In the genomic region with DNA sequence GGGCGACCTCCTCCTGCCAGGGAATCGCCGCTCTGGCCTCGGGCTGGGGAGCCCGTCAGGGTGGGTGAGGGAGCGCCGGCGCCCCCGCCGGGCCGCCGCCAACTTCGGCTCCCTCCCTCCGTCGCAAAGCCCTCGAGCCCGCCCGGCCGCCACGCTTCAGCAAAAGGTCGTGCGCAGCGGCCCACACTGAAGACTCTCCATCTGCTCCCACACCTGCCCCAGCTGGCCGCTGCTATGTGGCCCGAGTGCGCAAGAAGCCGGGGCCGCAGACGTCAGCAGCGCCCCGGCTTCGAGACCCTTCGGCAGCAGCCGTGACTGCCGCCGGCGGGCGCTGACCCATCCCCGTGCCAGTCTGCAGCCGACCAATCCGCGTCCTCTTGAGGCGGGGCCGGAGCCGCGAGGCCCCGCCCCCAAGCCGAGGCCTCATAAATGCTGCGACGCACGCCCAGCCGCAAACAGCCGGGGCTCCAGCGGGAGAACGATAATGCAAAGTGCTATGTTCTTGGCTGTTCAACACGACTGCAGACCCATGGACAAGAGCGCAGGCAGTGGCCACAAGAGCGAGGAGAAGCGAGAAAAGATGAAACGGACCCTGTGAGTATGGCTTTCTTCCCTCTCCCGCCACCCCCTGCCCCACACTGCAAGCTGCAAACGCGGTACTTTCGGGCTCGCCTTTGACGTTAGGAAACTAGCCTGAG, we compare ENCODE assay signal across 8 cellular contexts. TPM values are rescaled to one million over a fixed set of nuclear protein-coding genes. Genes with fewer than 3 reads are reported as not detected.
DNase-seq lines count a peak whose midpoint lies in the region; ATAC-seq and TF ChIP-seq lines count a peak whose summit lies in the region.

A gene with protein sequence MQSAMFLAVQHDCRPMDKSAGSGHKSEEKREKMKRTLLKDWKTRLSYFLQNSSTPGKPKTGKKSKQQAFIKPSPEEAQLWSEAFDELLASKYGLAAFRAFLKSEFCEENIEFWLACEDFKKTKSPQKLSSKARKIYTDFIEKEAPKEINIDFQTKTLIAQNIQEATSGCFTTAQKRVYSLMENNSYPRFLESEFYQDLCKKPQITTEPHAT (plus strand): TSS at position 452 of the 698 bp plus-strand sequence. CDS start 33 bp downstream, at position 485.

- peak within 1 kb of the TSS; percentile 78 for H3K4me3 ChIP-seq in kidney epithelial cell (ENCODE audit: low read depth, low read length)

- H3K27me3 ChIP-seq in kidney epithelial cell (ENCODE audit: control insufficient read depth, insufficient read depth, low read length), result no peaks in the 10 kb centered on the region

- DNase-seq in AG09319 (ENCODE audit: extremely low read depth, low read depth) (peak; percentile 88), NCI-H226 (peak; percentile 86), cerebellar cortex (ENCODE audit: low spot score) (peak; percentile 93), kidney epithelial cell (ENCODE audit: low read depth) (peak; percentile 52)
- peak; percentile 90 for DNase-seq in stimulated activated CD4-positive, alpha-beta T cell treated with anti-CD3 and anti-CD28 coated beads, Interleukin-15, amount 100 ng/mL, for 24 hours

- no peak; the same call in none of the 2 replicates for TF ChIP-seq CTCF in AG09319 (IDR thresholded peaks at IDR 0.05; ENCODE audit: low read depth, low read length)
- TF ChIP-seq CTCF in kidney epithelial cell (IDR thresholded peaks at IDR 0.05; ENCODE audit: insufficient read depth, low read length, poor library complexity, severe bottlenecking), result no peak

- no peaks in the 10 kb centered on the region for H3K36me3 ChIP-seq in kidney epithelial cell (ENCODE audit: control insufficient read depth, insufficient read depth, low read length)

- ATAC-seq in GM19023 (IDR thresholded peaks at IDR 0.05; ENCODE audit: unreplicated experiment) (peak; percentile 94), HG03196 (IDR thresholded peaks at IDR 0.05; ENCODE audit: unreplicated experiment) (peak; percentile 92)
- ATAC-seq in activated CD4-positive, CD25-positive, alpha-beta regulatory T cell treated with anti-CD3 and anti-CD28 coated beads, Interleukin-2, amount 50 U/mL, for 24 hours, result peak; percentile 87 to 93

RNA-seq across cellular contexts. Expression of the gene that starts here (rescaled TPM):
- total RNA-seq in kidney epithelial cell, result 1.9 and 3.1 TPM in 2 replicates

Comparison
In these comparisons a context has a peak if more than half of its experiments do, and no peak if none do; other contexts are left out.
1. Peak in every context shown above with its lines: DNase-seq, ATAC-seq and H3K4me3 ChIP-seq.